In the genomic region with DNA sequence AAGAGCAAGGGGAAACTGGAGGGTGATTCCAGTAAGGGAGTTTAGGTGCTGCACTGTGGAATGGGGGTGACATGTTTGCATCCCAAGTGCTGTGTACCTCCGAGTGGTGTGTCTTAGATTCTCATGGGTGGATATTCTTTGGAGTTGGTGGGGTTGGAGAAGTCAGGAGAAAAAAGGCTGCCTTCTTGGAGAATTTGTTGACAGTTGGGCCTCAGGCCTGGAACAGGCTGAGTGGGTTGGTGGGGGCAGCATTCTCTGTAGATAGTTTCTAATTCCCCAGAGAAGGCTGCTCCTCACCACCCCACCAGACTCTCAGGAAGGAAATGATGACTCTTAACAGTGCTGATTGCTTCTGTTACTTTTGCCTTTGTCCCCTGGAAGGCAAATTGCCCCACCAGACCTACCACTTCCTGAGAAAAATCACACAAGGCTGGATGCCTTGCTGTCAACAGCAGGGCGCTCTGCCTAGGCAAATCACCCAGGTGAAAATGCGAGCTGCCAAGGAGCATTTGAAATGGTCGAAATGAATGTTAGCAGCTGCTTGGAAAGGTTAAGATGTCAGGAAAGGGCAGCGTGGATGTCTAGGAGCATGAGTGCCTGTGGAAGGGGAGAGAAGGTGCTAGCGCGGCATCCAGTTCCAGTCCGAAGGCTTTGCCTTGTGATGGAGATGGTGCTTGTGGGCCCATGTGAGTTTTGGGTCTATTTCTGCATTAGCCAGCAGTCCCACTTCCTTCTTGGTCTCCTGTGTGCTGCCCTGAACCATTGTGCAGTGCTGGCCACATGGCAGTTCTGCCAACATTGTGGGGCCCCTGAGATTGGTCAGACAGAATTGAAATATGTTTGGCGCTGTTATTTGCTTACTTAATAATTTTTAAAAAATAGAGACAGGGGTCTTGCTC, we compare ENCODE assay signal across 8 cellular contexts. TPM values are rescaled to one million over a fixed set of nuclear protein-coding genes. Genes with fewer than 3 reads are reported as not detected.
DNase-seq lines count a peak whose midpoint lies in the region; ATAC-seq, FAIRE-seq and TF ChIP-seq lines count a peak whose summit lies in the region.

No MANE protein-coding gene starts in this region.

- H3K27ac ChIP-seq in OCI-LY1 (ENCODE audit: low read depth, low read length, poor library complexity, severe bottlenecking) (peak overlapping the region; percentile 73), GM12878 (ENCODE audit: control insufficient read depth, insufficient read depth) (peak overlapping the region; percentile 77), spleen (peak overlapping the region; percentile 42 to 91 (median 70))

- H3K27me3 ChIP-seq in OCI-LY1 (ENCODE audit: insufficient read depth, low read length) (no peaks in the 10 kb centered on the region), GM12878 (replicated peaks in 1 of 2; ENCODE audit: control insufficient read depth in 2 of 2, insufficient read depth in 2 of 2, low read length in 1 of 2) (no peaks in the 10 kb centered on the region), spleen (replicated peaks in 1 of 7) (no peaks in the 10 kb centered on the region)

- WGBS in GM12878 (ENCODE audit: insufficient coverage, insufficient replicate concordance, low lambda C conversion rate, missing lambda C conversion rate): 34% methylated on average over 9 of the region's 9 CpGs
- 38 to 45% (median 42%) methylated on average over 9 of the region's 9 CpGs for WGBS in spleen, 5 donors

- peak in 1 of 2 experiments; percentile 40; a peak in 1 of 4 replicates for TF ChIP-seq EP300 in GM12878 (IDR thresholded peaks at IDR 0.05; ENCODE audit: borderline replicate concordance in 1 of 2, control insufficient read depth in 1 of 2, low read depth in 2 of 2, low read length in 2 of 2)

- H2AFZ ChIP-seq in OCI-LY1 (ENCODE audit: low read length) (no peak overlapping the region), GM12878 (ENCODE audit: control insufficient read depth, low read depth, low read length) (no peak overlapping the region)

- no peaks in the 10 kb centered on the region for H3F3A ChIP-seq in OCI-LY1 (ENCODE audit: insufficient read depth, low read length)

- H3K4me3 ChIP-seq in OCI-LY1 (ENCODE audit: low read depth, low read length, poor library complexity, severe bottlenecking): peak overlapping the region; percentile 16
- H3K4me3 ChIP-seq in GM12878: peak overlapping the region; percentile 36
- H3K4me3 ChIP-seq in spleen: peak overlapping the region in 2 of 8 donors; percentile 4 to 51

- TF ChIP-seq CTCF in OCI-LY1 (IDR thresholded peaks at IDR 0.05; ENCODE audit: low read length) (no peak), GM12878 (IDR thresholded peaks at IDR 0.05 in 2 of 3, conservative IDR thresholded peaks at IDR 0.05 in 1 of 3; ENCODE audit: control insufficient read depth in 2 of 3, extremely low read depth in 1 of 3, insufficient read depth in 1 of 3, low read depth in 3 of 3, low read length in 3 of 3) (no peak), spleen (IDR thresholded peaks at IDR 0.05 in 8 of 11, conservative IDR thresholded peaks at IDR 0.05 in 3 of 11) (no peak)

- CTCF ChIA-PET in GM12878 (lab: Yijun Ruan, JAX): interaction anchor here (0.8 to 3.5 kb wide), 10 partner anchors 11 to 191 kb away, joined by 3 to 11 read pairs (median 4); a partner anchor contains a TSS

- H3K4me1 ChIP-seq in OCI-LY1 (ENCODE audit: insufficient read depth, low read length, severe bottlenecking) (peaks cover 20% of the 10 kb centered on the region), GM12878 (ENCODE audit: control insufficient read depth, insufficient read depth, low read length) (peaks cover 37% of the 10 kb centered on the region), spleen (peaks cover 14 to 79% (median 41%) of the 10 kb centered on the region in 6 donors)

- H3K36me3 ChIP-seq in OCI-LY1 (ENCODE audit: insufficient read depth, low read length) (peaks cover 74% of the 10 kb centered on the region), GM12878 (ENCODE audit: control insufficient read depth in 2 of 2, insufficient read depth in 2 of 2, low read length in 1 of 2) (peaks cover 36 to 39% of the 10 kb centered on the region in 2 experiments), spleen (peaks cover 0 to 63% (median 3%) of the 10 kb centered on the region in 6 donors)

- H3K4me2 ChIP-seq in OCI-LY1 (ENCODE audit: low read length) (peak overlapping the region; percentile 27; the same call in 1 of the 2 replicates), GM12878 (ENCODE audit: control insufficient read depth, insufficient read depth) (peak overlapping the region; percentile 70)

- no peak for FAIRE-seq in GM12878 (lab: Jason Lieb, UNC)

- RAD21 ChIA-PET in GM12878 (lab: Charles Lee; ENCODE audit: unreplicated experiment): interaction anchor here (1.1 to 2.3 kb wide), 7 partner anchors 12 to 146 kb away, joined by 5 to 13 read pairs (median 6); no protein-coding TSS in a partner anchor

- H4K20me1 ChIP-seq in OCI-LY1 (ENCODE audit: insufficient read depth, low read length): no peaks in the 10 kb centered on the region
- no peaks in the 10 kb centered on the region; the same call in 1 of the 2 replicates for H4K20me1 ChIP-seq in GM12878 (ENCODE audit: control insufficient read depth, insufficient read depth)

- H3K79me2 ChIP-seq in OCI-LY1 (ENCODE audit: insufficient read depth, low read length): peaks cover 5% of the 10 kb centered on the region; the same call in 1 of the 2 replicates
- peaks cover 56% of the 10 kb centered on the region for H3K79me2 ChIP-seq in GM12878 (ENCODE audit: control insufficient read depth, insufficient read depth, low read length)

- TF ChIP-seq POLR2A in GM12878 (IDR thresholded peaks at IDR 0.05; ENCODE audit: low read depth, low read length): no peak
- TF ChIP-seq POLR2A in spleen (IDR thresholded peaks at IDR 0.05): no peak

- BruUV-seq in GM12878 (replicated peaks; lab: Mats Ljungman, UMichigan): TSS peak; percentile 32

- intact Hi-C loops in GM12878 (cut with micrococcal nuclease; ENCODE audit: unreplicated experiment) (loop anchor here (2.0 kb wide), 1 partner anchor 28 kb away; no protein-coding TSS in a partner anchor), spleen (cut with DNase I; ENCODE audit: low total_unique reads) (no loop called here)

- no peak for TF ChIP-seq RAD21 in GM12878 (IDR thresholded peaks at IDR 0.05; ENCODE audit: insufficient read depth, low read depth, low read length)

- H3K9ac ChIP-seq in OCI-LY1 (ENCODE audit: low read length): no peak overlapping the region; the same call in 1 of the 2 replicates
- H3K9ac ChIP-seq in GM12878 (ENCODE audit: control insufficient read depth, insufficient read depth, low read length): peak overlapping the region; percentile 46

- H3K9me3 ChIP-seq in OCI-LY1 (ENCODE audit: low read length) (no peaks in the 10 kb centered on the region), GM12878 (replicated peaks; ENCODE audit: control insufficient read depth, insufficient read depth, low read length) (no peaks in the 10 kb centered on the region), spleen (no peaks in the 10 kb centered on the region)

- DNase-seq in GM12878 (ENCODE audit: low read depth, low spot score) (peak; percentile 93), spleen (no peak), COR-L47 (lab: John Stamatoyannopoulos, UW) (no peak), NCI-H1436 (lab: John Stamatoyannopoulos, UW) (no peak), GOT3 (lab: John Stamatoyannopoulos, UW) (no peak)

- SMC1A ChIA-PET in GM12878 (lab: Charles Lee; ENCODE audit: uncharacterized antibody, unreplicated experiment): interaction anchor here (0.8 to 3.3 kb wide), 20 partner anchors 12 to 173 kb away, joined by 3 to 34 read pairs (median 4); a partner anchor contains a TSS

- peak; percentile 85 for ATAC-seq in GM18870 (IDR thresholded peaks at IDR 0.05; ENCODE audit: unreplicated experiment)
- peak; percentile 81 for ATAC-seq in HG02798 (IDR thresholded peaks at IDR 0.05; ENCODE audit: poor library complexity, unreplicated experiment)
- peak; percentile 93 for ATAC-seq in GM12878

- in situ Hi-C loops in GM12878 (cut with MboI): no loop called here

- no peaks in the 10 kb centered on the region for H3K9me2 ChIP-seq in OCI-LY1 (ENCODE audit: low read depth, low read length)

- POLR2A ChIA-PET in GM12878 (lab: Charles Lee): interaction anchor here (0.8 to 3.2 kb wide), 7 partner anchors 8 to 57 kb away, joined by 3 to 13 read pairs (median 3); no protein-coding TSS in a partner anchor

TF ChIP-seq in GM12878, 131 proteins besides CTCF, POLR2A, EP300 and RAD21 (continues in another document):
- TF ChIP-seq MYC (IDR thresholded peaks at IDR 0.05; ENCODE audit: insufficient read depth, insufficient read length, insufficient replicate concordance, low read length, severe bottlenecking) (no peak), BRCA1 (IDR thresholded peaks at IDR 0.05; ENCODE audit: low read depth, low read length) (no peak), SREBF2 (IDR thresholded peaks at IDR 0.05; ENCODE audit: low read length) (no peak), TCF12 (IDR thresholded peaks at IDR 0.05; ENCODE audit: low read depth, low read length) (no peak), CBFB (IDR thresholded peaks at IDR 0.05; ENCODE audit: low read depth) (no peak), JUNB (IDR thresholded peaks at IDR 0.05) (no peak), FOXK2 (IDR thresholded peaks at IDR 0.05) (no peak), CBX5 (IDR thresholded peaks at IDR 0.05; ENCODE audit: low read depth) (no peak), WRNIP1 (IDR thresholded peaks at IDR 0.05; ENCODE audit: borderline replicate concordance, low read depth, low read length) (no peak), GATAD2B (conservative IDR thresholded peaks at IDR 0.05; ENCODE audit: low read depth) (0 out of 2 replicates have a peak, but pooled peaks have one; percentile 29), ZNF217 (IDR thresholded peaks at IDR 0.05) (no peak), RAD51 (IDR thresholded peaks at IDR 0.05) (no peak)

RNA-seq across cellular contexts. Expression of a gene that starts 30.4 kb away (rescaled TPM):
- total RNA-seq in GM12878 (2013; cell fraction: nucleolus; rRNA removed): 727 and 773 TPM in 2 replicates
- total RNA-seq in GM12878 (2014; rRNA removed) (75.1 and 77.9 TPM in 2 replicates), GM12878 (2014; rRNA removed; fragmentation: Illumina TruSeq; extraction: Trizol) (58.7 and 61.4 TPM in 2 replicates), GM12878 (2021) (99.6 and 107 TPM in 2 replicates), spleen (100 to 1,000 TPM; 111 to 328 (median 188) TPM)
- 41.0 TPM for polyA plus RNA-seq in GM12878 (2011; ENCODE audit: low read depth)
- polyA plus RNA-seq in GM12878 (2011; rRNA removed) (74.4 and 102 TPM in 2 replicates), GM12878 (2014; fragmentation: Illumina TruSeq; extraction: Trizol) (60.0 and 68.0 TPM in 2 replicates), GM12878 (2014; fragmentation: Nextera tagmentation; extraction: Ambion mirVana) (10 to 100 TPM; 20.2 to 26.0 TPM), GM12878 (2014; rRNA removed) (42.4 and 44.0 TPM in 2 replicates), GM12878 (2016; fragmentation: Nextera tagmentation; extraction: Ambion mirVana) (10 to 100 TPM; 59.9 to 64.7 TPM), spleen (1 to 10 TPM; 3.8 to 5.4 (median 5.0) TPM)
- 126 and 169 TPM in 2 replicates for polyA plus RNA-seq in GM12878 (2011; cell fraction: cytosol; rRNA removed)
- polyA plus RNA-seq in GM12878 (2011; cell fraction: nucleus; rRNA removed): 326 and 357 TPM in 2 replicates
- polyA plus RNA-seq in GM12878 (2012): 51.9 and 68.0 TPM in 2 replicates
- 515 and 644 TPM in 2 replicates for polyA minus RNA-seq in GM12878 (2011; rRNA and poly(A)+ RNA removed)
- 113 and 121 TPM in 2 replicates for polyA minus RNA-seq in GM12878 (2011; cell fraction: cytosol; rRNA and poly(A)+ RNA removed)
- 258 and 338 TPM in 2 replicates for polyA minus RNA-seq in GM12878 (2011; cell fraction: nucleus; rRNA and poly(A)+ RNA removed)
